In genomic region chr1:804378-805110, GRCh38 we compare ENCODE assay signal across 7 cellular contexts.
DNase-seq lines count a peak whose midpoint lies in the region; ATAC-seq, FAIRE-seq and TF ChIP-seq lines count a peak whose summit lies in the region.
"Not testable (repeated sequence)": the region's sequence is repeated elsewhere in the genome, so short reads cannot be mapped to it uniquely, and the experiment has no call there.

No MANE protein-coding gene starts in this region.

- FAIRE-seq in kidney (lab: Jason Lieb, UNC), result not testable (repeated sequence)

- not testable (repeated sequence) for H3K27me3 ChIP-seq in WERI-Rb-1 (ENCODE audit: insufficient read depth, low read depth, severe bottlenecking)

- not testable (repeated sequence) for H3K9ac ChIP-seq in kidney (ENCODE audit: low read length in 2 of 2)

- not testable (repeated sequence) for H3K4me3 ChIP-seq in WERI-Rb-1 (ENCODE audit: low read depth, low read length); kidney (ENCODE audit: low read length in 2 of 2)

- TF ChIP-seq RAD21 in Ishikawa (IDR thresholded peaks at IDR 0.05; ENCODE audit: low read depth), result not testable (repeated sequence)

- H3K4me1 ChIP-seq in kidney (ENCODE audit: control insufficient read depth in 1 of 2, insufficient read depth in 1 of 2, low read depth in 1 of 2, low read length in 2 of 2), result not testable (repeated sequence)

- intact Hi-C loops in kidney (cut with DNase I), result not testable (repeated sequence)

- not testable (repeated sequence) for H3K36me3 Mint-ChIP-seq in HFFc6 (ENCODE audit: low read depth)

- not testable (repeated sequence) for H3K36me3 ChIP-seq in WERI-Rb-1; kidney (ENCODE audit: control insufficient read depth in 1 of 2, insufficient read depth in 2 of 2, low read length in 2 of 2)

- H3K27ac Mint-ChIP-seq in HFFc6, result not testable (repeated sequence)

- H3K4me3 Mint-ChIP-seq in HFFc6, result not testable (repeated sequence)

- not testable (repeated sequence) for H3K9me3 ChIP-seq in WERI-Rb-1 (ENCODE audit: severe bottlenecking); kidney (ENCODE audit: control insufficient read depth in 1 of 2, low read length in 2 of 2)

- peak; percentile 5; the same call in 1 of the 2 replicates for TF ChIP-seq CTCF in HFFc6 (IDR thresholded peaks at IDR 0.05)
- TF ChIP-seq CTCF in WERI-Rb-1 (IDR thresholded peaks at IDR 0.05; ENCODE audit: low read depth, low read length); kidney (IDR thresholded peaks at IDR 0.05; ENCODE audit: borderline replicate concordance, extremely low read depth, insufficient read depth): not testable (repeated sequence)

- not testable (repeated sequence) for H3K9me3 Mint-ChIP-seq in HFFc6

- H3K27me3 Mint-ChIP-seq in HFFc6 (ENCODE audit: insufficient read depth), result not testable (repeated sequence)

- peak overlapping the region; percentile 40; the same call in 1 of the 2 replicates for H3K27ac ChIP-seq in WERI-Rb-1
- H3K27ac ChIP-seq in kidney (ENCODE audit: low read depth in 2 of 2, low read length in 2 of 2), result not testable (repeated sequence)

- TF ChIP-seq EP300 in Ishikawa (IDR thresholded peaks at IDR 0.05; ENCODE audit: borderline replicate concordance), result not testable (repeated sequence)

- peak; percentile 74 for ATAC-seq in GM18858 (IDR thresholded peaks at IDR 0.05; ENCODE audit: unreplicated experiment)
- ATAC-seq in GM21381 (IDR thresholded peaks at IDR 0.05; ENCODE audit: unreplicated experiment), result peak; percentile 87
- peak; percentile 83 for ATAC-seq in HG03095 (IDR thresholded peaks at IDR 0.05; ENCODE audit: unreplicated experiment)

- DNase-seq in HFFc6, result not testable (repeated sequence)
- DNase-seq in WERI-Rb-1, result peak; percentile 42
- DNase-seq in kidney, result peak; percentile 59

- H3K4me1 Mint-ChIP-seq in HFFc6 (ENCODE audit: low read depth), result not testable (repeated sequence)

TF ChIP-seq in Ishikawa, 13 proteins besides CTCF, POLR2A, EP300 and RAD21:
- TF ChIP-seq MAX (IDR thresholded peaks at IDR 0.05) (peak; percentile 33; the same call in 1 of the 2 replicates), USF1 (IDR thresholded peaks at IDR 0.05) (0 out of 2 replicates have a peak, but pooled peaks have one; percentile 13)
TF ChIP-seq in Ishikawa: peak in this region for 2; not testable (repeated sequence) for 11.
